1 cellular context compared by ENCODE assay signal in genomic region chr1:211684791-211685190, GRCh38.
TF ChIP-seq lines count a peak whose summit lies in the region.

No MANE protein-coding gene starts in this region.

TF ChIP-seq in WTC11, 78 proteins besides CTCF, POLR2A, EP300 and RAD21 (continued from another document):
- TF ChIP-seq, protein P1, sequence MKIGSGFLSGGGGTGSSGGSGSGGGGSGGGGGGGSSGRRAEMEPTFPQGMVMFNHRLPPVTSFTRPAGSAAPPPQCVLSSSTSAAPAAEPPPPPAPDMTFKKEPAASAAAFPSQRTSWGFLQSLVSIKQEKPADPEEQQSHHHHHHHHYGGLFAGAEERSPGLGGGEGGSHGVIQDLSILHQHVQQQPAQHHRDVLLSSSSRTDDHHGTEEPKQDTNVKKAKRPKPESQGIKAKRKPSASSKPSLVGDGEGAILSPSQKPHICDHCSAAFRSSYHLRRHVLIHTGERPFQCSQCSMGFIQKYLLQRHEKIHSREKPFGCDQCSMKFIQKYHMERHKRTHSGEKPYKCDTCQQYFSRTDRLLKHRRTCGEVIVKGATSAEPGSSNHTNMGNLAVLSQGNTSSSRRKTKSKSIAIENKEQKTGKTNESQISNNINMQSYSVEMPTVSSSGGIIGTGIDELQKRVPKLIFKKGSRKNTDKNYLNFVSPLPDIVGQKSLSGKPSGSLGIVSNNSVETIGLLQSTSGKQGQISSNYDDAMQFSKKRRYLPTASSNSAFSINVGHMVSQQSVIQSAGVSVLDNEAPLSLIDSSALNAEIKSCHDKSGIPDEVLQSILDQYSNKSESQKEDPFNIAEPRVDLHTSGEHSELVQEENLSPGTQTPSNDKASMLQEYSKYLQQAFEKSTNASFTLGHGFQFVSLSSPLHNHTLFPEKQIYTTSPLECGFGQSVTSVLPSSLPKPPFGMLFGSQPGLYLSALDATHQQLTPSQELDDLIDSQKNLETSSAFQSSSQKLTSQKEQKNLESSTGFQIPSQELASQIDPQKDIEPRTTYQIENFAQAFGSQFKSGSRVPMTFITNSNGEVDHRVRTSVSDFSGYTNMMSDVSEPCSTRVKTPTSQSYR (CRISPR knock-in tag; IDR thresholded peaks at IDR 0.05) = no peak
- TF ChIP-seq SOX15 (CRISPR knock-in tag; IDR thresholded peaks at IDR 0.05) (no peak), TCF7 (CRISPR knock-in tag; IDR thresholded peaks at IDR 0.05; ENCODE audit: low read depth) (no peak), FOXP1 (CRISPR knock-in tag; IDR thresholded peaks at IDR 0.05; ENCODE audit: borderline replicate concordance) (no peak), ZNF512 (CRISPR knock-in tag; IDR thresholded peaks at IDR 0.05; ENCODE audit: borderline replicate concordance) (no peak), ZNF232 (CRISPR knock-in tag; IDR thresholded peaks at IDR 0.05) (no peak), ERG (CRISPR knock-in tag; IDR thresholded peaks at IDR 0.05) (no peak), USF1 (CRISPR knock-in tag; IDR thresholded peaks at IDR 0.05) (no peak), ZNF396 (CRISPR knock-in tag; IDR thresholded peaks at IDR 0.05; ENCODE audit: borderline replicate concordance) (no peak), GRHL2 (CRISPR knock-in tag; IDR thresholded peaks at IDR 0.05; ENCODE audit: insufficient replicate concordance, severe bottlenecking) (no peak), ZNF423 (CRISPR knock-in tag; IDR thresholded peaks at IDR 0.05) (no peak)
- TF ChIP-seq, protein P2, sequence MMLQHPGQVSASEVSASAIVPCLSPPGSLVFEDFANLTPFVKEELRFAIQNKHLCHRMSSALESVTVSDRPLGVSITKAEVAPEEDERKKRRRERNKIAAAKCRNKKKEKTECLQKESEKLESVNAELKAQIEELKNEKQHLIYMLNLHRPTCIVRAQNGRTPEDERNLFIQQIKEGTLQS (CRISPR knock-in tag; conservative IDR thresholded peaks at IDR 0.05) = no peak
- TF ChIP-seq, protein P3, sequence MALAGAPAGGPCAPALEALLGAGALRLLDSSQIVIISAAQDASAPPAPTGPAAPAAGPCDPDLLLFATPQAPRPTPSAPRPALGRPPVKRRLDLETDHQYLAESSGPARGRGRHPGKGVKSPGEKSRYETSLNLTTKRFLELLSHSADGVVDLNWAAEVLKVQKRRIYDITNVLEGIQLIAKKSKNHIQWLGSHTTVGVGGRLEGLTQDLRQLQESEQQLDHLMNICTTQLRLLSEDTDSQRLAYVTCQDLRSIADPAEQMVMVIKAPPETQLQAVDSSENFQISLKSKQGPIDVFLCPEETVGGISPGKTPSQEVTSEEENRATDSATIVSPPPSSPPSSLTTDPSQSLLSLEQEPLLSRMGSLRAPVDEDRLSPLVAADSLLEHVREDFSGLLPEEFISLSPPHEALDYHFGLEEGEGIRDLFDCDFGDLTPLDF (CRISPR knock-in tag; IDR thresholded peaks at IDR 0.05) = no peak
